ENCODE assay signal across 2 cellular contexts in genomic region chr4:46765465-46765864, GRCh38.
TF ChIP-seq lines count a peak whose summit lies in the region.

No MANE protein-coding gene starts in this region.

TF ChIP-seq in IMR-90, 13 proteins besides CTCF, POLR2A, EP300 and RAD21:
- TF ChIP-seq CEBPB (IDR thresholded peaks at IDR 0.05; ENCODE audit: low read depth, low read length) (no peak), FOS (IDR thresholded peaks at IDR 0.05; ENCODE audit: low read depth, low read length) (no peak), ELK1 (IDR thresholded peaks at IDR 0.05; ENCODE audit: borderline replicate concordance, low read depth, low read length) (no peak)

TF ChIP-seq in H1, 55 proteins besides CTCF, POLR2A, EP300 and RAD21:
- no peak for TF ChIP-seq E2F6 (IDR thresholded peaks at IDR 0.05)
- no peak for TF ChIP-seq GABPA (IDR thresholded peaks at IDR 0.05; ENCODE audit: borderline replicate concordance, insufficient read depth, low read length)
- TF ChIP-seq NRF1 (IDR thresholded peaks at IDR 0.05; ENCODE audit: low read depth, low read length), result no peak
- TF ChIP-seq MAX (IDR thresholded peaks at IDR 0.05), result no peak
- no peak for TF ChIP-seq POLR2AphosphoS5 (IDR thresholded peaks at IDR 0.05; ENCODE audit: low read depth, low read length)
- TF ChIP-seq CHD1 (IDR thresholded peaks at IDR 0.05; ENCODE audit: low read depth, low read length), result no peak
- TF ChIP-seq SUZ12 (IDR thresholded peaks at IDR 0.05; ENCODE audit: low read length), result no peak
- no peak for TF ChIP-seq KDM4A (IDR thresholded peaks at IDR 0.05; ENCODE audit: low read depth, low read length, severe bottlenecking)
- no peak for TF ChIP-seq GTF2F1 (IDR thresholded peaks at IDR 0.05; ENCODE audit: borderline replicate concordance, low read depth, low read length)
- no peak for TF ChIP-seq YY1 (IDR thresholded peaks at IDR 0.05; ENCODE audit: low read depth, low read length)
- TF ChIP-seq EGR1 (IDR thresholded peaks at IDR 0.05; ENCODE audit: borderline replicate concordance, low read depth, low read length), result no peak
- no peak for TF ChIP-seq USF2 (IDR thresholded peaks at IDR 0.05; ENCODE audit: low read length)
- TF ChIP-seq SP2 (IDR thresholded peaks at IDR 0.05; ENCODE audit: low read length), result no peak
- TF ChIP-seq HDAC6 (IDR thresholded peaks at IDR 0.05; ENCODE audit: low read depth, low read length), result no peak
